23 cellular contexts compared by ENCODE assay signal in the genomic region with DNA sequence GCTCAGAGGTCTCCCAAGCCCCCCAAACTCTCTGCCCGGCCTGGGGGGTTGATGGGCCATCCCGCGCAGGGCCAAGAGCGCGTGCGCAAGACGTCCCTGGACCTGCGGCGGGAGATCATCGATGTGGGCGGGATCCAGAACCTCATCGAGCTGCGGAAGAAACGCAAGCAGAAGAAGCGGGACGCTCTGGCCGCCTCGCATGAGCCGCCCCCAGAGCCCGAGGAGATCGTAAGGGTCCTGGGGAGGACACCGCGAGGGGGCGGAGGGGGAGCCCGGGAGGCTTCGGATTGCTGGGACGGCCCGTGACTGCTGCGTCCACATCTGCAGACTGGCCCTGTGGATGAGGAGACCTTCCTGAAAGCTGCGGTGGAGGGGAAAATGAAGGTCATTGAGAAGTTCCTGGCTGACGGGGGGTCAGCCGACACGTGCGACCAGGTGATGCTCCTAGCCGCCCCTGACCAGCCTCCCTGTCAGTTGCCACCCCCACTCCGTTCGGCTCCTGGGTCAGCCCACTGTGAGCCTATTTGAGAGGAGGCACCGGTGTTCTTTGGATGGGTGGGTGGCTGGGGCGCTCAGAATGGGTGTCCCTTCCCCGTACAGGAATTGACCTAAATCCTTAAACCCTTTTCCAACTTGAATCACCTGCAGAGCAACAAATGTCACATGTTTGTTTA. TPM values are rescaled to one million over a fixed set of nuclear protein-coding genes. Genes with fewer than 3 reads are reported as not detected.
"Had no signal": no experiment of that assay in that cellular context is flagged by ENCODE, and none has a peak within 500 bp of the region (broad histone marks: within the 10 kb centered on the region; RNA-seq: fewer than 3 reads in every experiment).

No MANE protein-coding gene starts in this region.

- H3K27ac Mint-ChIP-seq: activated CD4-positive, alpha-beta memory T cell treated with anti-CD3 and anti-CD28 coated beads for 36 hours; activated naive CD4-positive, alpha-beta T cell treated with anti-CD3 and anti-CD28 coated beads, Interleukin-2, amount 50 U/mL, for 72 hours; activated T-cell treated with anti-CD3 and anti-CD28 coated beads, Interleukin-2, amount 50 U/mL, for 72 hours; brain; mesothelial cell of epicardium; stimulated activated effector memory CD8-positive, alpha-beta T cell treated with anti-CD3 and anti-CD28 coated beads, Interleukin-12 subunit alpha, Interleukin-12 subunit beta, amount 100 ng/mL, for 72 hours had no signal

- DNase-seq: activated CD4-positive, alpha-beta memory T cell treated with anti-CD3 and anti-CD28 coated beads for 36 hours; activated gamma-delta T cell; activated T-cell treated with anti-CD3 and anti-CD28 coated beads, Interleukin-2, amount 50 U/mL, for 72 hours; amniotic stem cell; dermis blood vessel endothelial cell; glutamatergic neuron; kidney glomerular epithelial cell; stimulated activated CD4-positive, alpha-beta T cell treated with anti-CD3 and anti-CD28 coated beads, Interleukin-12 subunit alpha, Interleukin-12 subunit beta, amount 100 ng/mL, for 4 hours; stimulated activated CD4-positive, alpha-beta T cell treated with anti-CD3 and anti-CD28 coated beads, Interleukin-2, amount 100 ng/mL, for 24 hours; T-helper 1 cell; T1000; thyroid gland; WERI-Rb-1 had no signal

- H3K36me3 Mint-ChIP-seq: activated CD4-positive, alpha-beta memory T cell treated with anti-CD3 and anti-CD28 coated beads for 36 hours; activated naive CD4-positive, alpha-beta T cell treated with anti-CD3 and anti-CD28 coated beads, Interleukin-2, amount 50 U/mL, for 72 hours; brain; mesothelial cell of epicardium had no signal

- H3K4me3 Mint-ChIP-seq: activated CD4-positive, alpha-beta memory T cell treated with anti-CD3 and anti-CD28 coated beads for 36 hours; activated T-cell treated with anti-CD3 and anti-CD28 coated beads, Interleukin-2, amount 50 U/mL, for 72 hours; brain; mesothelial cell of epicardium; stimulated activated effector memory CD8-positive, alpha-beta T cell treated with anti-CD3 and anti-CD28 coated beads, Interleukin-12 subunit alpha, Interleukin-12 subunit beta, amount 100 ng/mL, for 72 hours had no signal

- H3K9me3 Mint-ChIP-seq: activated CD4-positive, alpha-beta memory T cell treated with anti-CD3 and anti-CD28 coated beads for 36 hours; activated naive CD4-positive, alpha-beta T cell treated with anti-CD3 and anti-CD28 coated beads, Interleukin-2, amount 50 U/mL, for 72 hours; activated T-cell treated with anti-CD3 and anti-CD28 coated beads, Interleukin-2, amount 50 U/mL, for 72 hours; brain; mesothelial cell of epicardium; stimulated activated effector memory CD8-positive, alpha-beta T cell treated with anti-CD3 and anti-CD28 coated beads, Interleukin-12 subunit alpha, Interleukin-12 subunit beta, amount 100 ng/mL, for 72 hours had no signal

- H3K4me3 ChIP-seq: SK-N-MC, thyroid gland, vagina had no signal

- H3K36me3 ChIP-seq: thyroid gland, vagina, WERI-Rb-1 had no signal

- ATAC-seq: activated naive CD4-positive, alpha-beta T cell treated with anti-CD3 and anti-CD28 coated beads, Interleukin-2, amount 50 U/mL, for 72 hours; activated T-cell treated with anti-CD3 and anti-CD28 coated beads, Interleukin-2, amount 50 U/mL, for 72 hours; stimulated activated effector memory CD8-positive, alpha-beta T cell treated with anti-CD3 and anti-CD28 coated beads, Interleukin-12 subunit alpha, Interleukin-12 subunit beta, amount 100 ng/mL, for 72 hours had no signal

- H3K27me3 Mint-ChIP-seq: activated CD4-positive, alpha-beta memory T cell treated with anti-CD3 and anti-CD28 coated beads for 36 hours; brain had no signal

- H3K27me3 ChIP-seq: thyroid gland, vagina had no signal

- H3K9me3 ChIP-seq: thyroid gland, vagina had no signal

- H3K27ac ChIP-seq: epithelial cell of prostate, SK-N-MC, thyroid gland, vagina, WERI-Rb-1 had no signal

RNA-seq across cellular contexts. Expression of a gene that starts 5.7 kb away (rescaled TPM):
- total RNA-seq: activated CD4-positive, alpha-beta memory T cell treated with anti-CD3 and anti-CD28 coated beads for 36 hours; activated T-cell treated with anti-CD3 and anti-CD28 coated beads, Interleukin-2, amount 50 U/mL, for 72 hours; cerebellum; thyroid gland; vagina had no signal
- polyA plus RNA-seq: neural cell had no signal

RNA-seq across cellular contexts. Expression of a gene that starts 5.9 kb away (rescaled TPM):
- total RNA-seq: activated CD4-positive, alpha-beta memory T cell treated with anti-CD3 and anti-CD28 coated beads for 36 hours; activated naive CD4-positive, alpha-beta T cell treated with anti-CD3 and anti-CD28 coated beads, Interleukin-2, amount 50 U/mL, for 72 hours; activated T-cell treated with anti-CD3 and anti-CD28 coated beads, Interleukin-2, amount 50 U/mL, for 72 hours had no signal
- polyA plus RNA-seq: neural cell had no signal

RNA-seq across cellular contexts. Expression of a gene that starts 11.2 kb away (rescaled TPM):
- total RNA-seq: activated CD4-positive, alpha-beta memory T cell treated with anti-CD3 and anti-CD28 coated beads for 36 hours; activated naive CD4-positive, alpha-beta T cell treated with anti-CD3 and anti-CD28 coated beads, Interleukin-2, amount 50 U/mL, for 72 hours; activated T-cell treated with anti-CD3 and anti-CD28 coated beads, Interleukin-2, amount 50 U/mL, for 72 hours; mesothelial cell of epicardium; pulmonary artery endothelial cell; vagina had no signal
- polyA plus RNA-seq: neural cell had no signal
